In the genomic region with DNA sequence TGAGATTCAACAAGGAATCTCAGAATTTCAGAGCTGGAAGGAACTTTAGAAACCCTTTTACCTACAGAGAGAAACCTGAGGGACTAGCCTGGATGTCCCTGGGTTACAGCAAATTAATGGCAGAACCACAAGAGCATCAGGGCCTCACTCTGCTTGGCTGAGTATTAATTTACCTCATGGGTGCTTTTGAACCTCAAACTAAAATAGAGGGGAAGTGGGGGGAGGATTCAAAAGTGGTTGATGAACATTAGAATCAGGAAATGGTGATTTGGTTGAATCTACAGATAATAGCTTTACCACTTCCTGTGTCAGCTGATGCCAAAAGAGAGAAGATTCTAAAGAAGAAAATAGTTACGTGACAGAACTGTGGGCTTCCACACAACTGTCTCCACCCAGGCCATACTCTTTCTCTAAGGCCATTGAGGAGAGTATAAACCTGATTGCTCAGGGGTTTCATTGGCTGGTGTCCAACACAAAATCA, we compare ENCODE assay signal across 10 cellular contexts. TPM values are rescaled to one million over a fixed set of nuclear protein-coding genes. Genes with fewer than 3 reads are reported as not detected.
DNase-seq lines count a peak whose midpoint lies in the region; ATAC-seq and TF ChIP-seq lines count a peak whose summit lies in the region.
"Had no signal": no experiment of that assay in that cellular context is flagged by ENCODE, and none has a peak within 500 bp of the region (broad histone marks: within the 10 kb centered on the region; RNA-seq: fewer than 3 reads in every experiment).

No MANE protein-coding gene starts in this region.

- ATAC-seq in DND-41 (ENCODE audit: insufficient read depth, low read depth) (peak; percentile 90), GM19328 (IDR thresholded peaks at IDR 0.05; ENCODE audit: unreplicated experiment) (peak; percentile 73), HG03378 (IDR thresholded peaks at IDR 0.05; ENCODE audit: unreplicated experiment) (peak; percentile 71)

- H3K27me3 ChIP-seq in DND-41 (ENCODE audit: insufficient read depth, low read length, poor library complexity) = peaks cover 50% of the 10 kb centered on the region
- peaks cover 6% of the 10 kb centered on the region for H3K27me3 ChIP-seq in smooth muscle cell (ENCODE audit: low read depth)
- peaks cover 0 to 10% (median 0%) of the 10 kb centered on the region in 3 donors for H3K27me3 ChIP-seq in sigmoid colon
- H3K27me3 ChIP-seq in prostate gland (replicated peaks; ENCODE audit: insufficient read depth) = peaks cover 2% of the 10 kb centered on the region
- H3K27me3 ChIP-seq: pancreas had no signal

- TF ChIP-seq POLR2A in sigmoid colon (IDR thresholded peaks at IDR 0.05) (no peak), prostate gland (IDR thresholded peaks at IDR 0.05) (no peak)

- H3K4me1 Mint-ChIP-seq in activated CD4-positive, alpha-beta memory T cell treated with anti-CD3 and anti-CD28 coated beads, Interleukin-2, amount 10 ng/mL, durations not matched to agents 7 days and 5 days = peaks cover 93% of the 10 kb centered on the region

- H3F3A ChIP-seq in smooth muscle cell (ENCODE audit: low read depth) = no peaks in the 10 kb centered on the region

- H3K79me2 ChIP-seq in DND-41 (ENCODE audit: insufficient read depth, low read length) = no peaks in the 10 kb centered on the region
- no peaks in the 10 kb centered on the region for H3K79me2 ChIP-seq in smooth muscle cell (ENCODE audit: low read depth)

- H3K36me3 Mint-ChIP-seq in activated CD4-positive, alpha-beta memory T cell treated with anti-CD3 and anti-CD28 coated beads, Interleukin-2, amount 10 ng/mL, durations not matched to agents 7 days and 5 days (ENCODE audit: low read depth) = peaks cover 22% of the 10 kb centered on the region

- H3K27ac Mint-ChIP-seq in activated CD4-positive, alpha-beta memory T cell treated with anti-CD3 and anti-CD28 coated beads, Interleukin-2, amount 10 ng/mL, durations not matched to agents 7 days and 5 days = peak overlapping the region; percentile 97

- WGBS in smooth muscle cell (ENCODE audit: low lambda C conversion rate) = 100% methylated on average over 1 of the region's 1 CpG
- WGBS in sigmoid colon, 2 donors = 24 to 64% methylated on average over 1 of the region's 1 CpG
- WGBS in prostate gland = 75% methylated on average over 1 of the region's 1 CpG

- H4K20me1 ChIP-seq in DND-41 (ENCODE audit: insufficient read depth, low read length) (peaks cover 44% of the 10 kb centered on the region; the same call in 1 of the 2 replicates), smooth muscle cell (ENCODE audit: low read depth) (no peaks in the 10 kb centered on the region)

- DNase-seq in DND-41 = peak; percentile 37
- peak; percentile 61 for DNase-seq in activated CD4-positive, alpha-beta memory T cell treated with anti-CD3 and anti-CD28 coated beads, Interleukin-2, amount 10 ng/mL, durations not matched to agents 7 days and 5 days
- no peak for DNase-seq in smooth muscle cell (lab: John Stamatoyannopoulos, UW; ENCODE audit: unreplicated experiment)
- no peak for DNase-seq in putamen (ENCODE audit: low spot score)
- DNase-seq in sigmoid colon = no peak
- DNase-seq in prostate gland (ENCODE audit: low spot score) = no peak
- DNase-seq: pancreas had no signal

- POLR2A ChIA-PET in activated CD4-positive, alpha-beta memory T cell treated with anti-CD3 and anti-CD28 coated beads, Interleukin-2, amount 10 ng/mL, durations not matched to agents 7 days and 5 days (lab: Charles Lee) = interaction anchor here (0.8 to 8.2 kb wide), 9 partner anchors 11 to 118 kb away, joined by 3 to 141 read pairs (median 4); a partner anchor contains a TSS

- TF ChIP-seq CTCF in DND-41 (IDR thresholded peaks at IDR 0.05; ENCODE audit: borderline replicate concordance, extremely low read depth, low read length, poor library complexity, severe bottlenecking) = no peak
- TF ChIP-seq CTCF in smooth muscle cell (IDR thresholded peaks at IDR 0.05; ENCODE audit: borderline replicate concordance, insufficient read depth, poor library complexity, severe bottlenecking) = no peak
- no peak for TF ChIP-seq CTCF in sigmoid colon (IDR thresholded peaks at IDR 0.05)
- TF ChIP-seq CTCF in prostate gland (IDR thresholded peaks at IDR 0.05) = no peak

- intact Hi-C loops in sigmoid colon (cut with DNase I) (no loop called here), prostate gland (cut with DNase I) (no loop called here)

- H3K4me3 ChIP-seq in DND-41 (ENCODE audit: low read depth in 1 of 2, low read length in 2 of 2) = no peak overlapping the region
- H3K4me3 ChIP-seq in smooth muscle cell = no peak overlapping the region
- no peak overlapping the region for H3K4me3 ChIP-seq in sigmoid colon
- no peak overlapping the region for H3K4me3 ChIP-seq in prostate gland
- H3K4me3 ChIP-seq: pancreas had no signal

- H3K9ac ChIP-seq in DND-41 (ENCODE audit: low read depth, low read length) (no peak overlapping the region), smooth muscle cell (ENCODE audit: low read depth) (no peak overlapping the region)

- no peaks in the 10 kb centered on the region for H3K36me3 ChIP-seq in DND-41 (ENCODE audit: insufficient read depth, low read length)
- no peaks in the 10 kb centered on the region for H3K36me3 ChIP-seq in smooth muscle cell (ENCODE audit: low read depth)
- H3K36me3 ChIP-seq in sigmoid colon = no peaks in the 10 kb centered on the region
- no peaks in the 10 kb centered on the region for H3K36me3 ChIP-seq in prostate gland
- H3K36me3 ChIP-seq: pancreas had no signal

- H3K4me1 ChIP-seq in DND-41 (ENCODE audit: insufficient read depth, low read length) = peaks cover 28% of the 10 kb centered on the region
- no peaks in the 10 kb centered on the region for H3K4me1 ChIP-seq in smooth muscle cell (ENCODE audit: low read depth)
- no peaks in the 10 kb centered on the region for H3K4me1 ChIP-seq in sigmoid colon
- H3K4me1 ChIP-seq in prostate gland (replicated peaks) = no peaks in the 10 kb centered on the region
- H3K4me1 ChIP-seq: pancreas had no signal

- H3K4me2 ChIP-seq in DND-41 (ENCODE audit: insufficient read depth, low read length) = no peak overlapping the region
- no peak overlapping the region for H3K4me2 ChIP-seq in smooth muscle cell

- H3K9me3 ChIP-seq in DND-41 (ENCODE audit: insufficient read depth, low read length, severe bottlenecking) = no peaks in the 10 kb centered on the region
- H3K9me3 ChIP-seq in smooth muscle cell (replicated peaks; ENCODE audit: low read depth) = no peaks in the 10 kb centered on the region
- H3K9me3 ChIP-seq in sigmoid colon = no peaks in the 10 kb centered on the region
- no peaks in the 10 kb centered on the region for H3K9me3 ChIP-seq in prostate gland
- H3K9me3 ChIP-seq: pancreas had no signal

- H3K4me3 Mint-ChIP-seq in activated CD4-positive, alpha-beta memory T cell treated with anti-CD3 and anti-CD28 coated beads, Interleukin-2, amount 10 ng/mL, durations not matched to agents 7 days and 5 days = peak overlapping the region; percentile 54

- CTCF ChIA-PET in activated CD4-positive, alpha-beta memory T cell treated with anti-CD3 and anti-CD28 coated beads, Interleukin-2, amount 10 ng/mL, durations not matched to agents 7 days and 5 days (lab: Charles Lee) = interaction anchor here (1.0 to 2.9 kb wide), 5 partner anchors 12 to 50 kb away, joined by 3 to 18 read pairs (median 5); no protein-coding TSS in a partner anchor

- H3K27ac ChIP-seq in DND-41 (ENCODE audit: low read length) = no peak overlapping the region
- no peak overlapping the region for H3K27ac ChIP-seq in smooth muscle cell (ENCODE audit: low read depth)
- no peak overlapping the region for H3K27ac ChIP-seq in sigmoid colon
- H3K27ac ChIP-seq in prostate gland = no peak overlapping the region
- H3K27ac ChIP-seq: pancreas had no signal

- no peak overlapping the region for H2AFZ ChIP-seq in DND-41 (ENCODE audit: low read depth, low read length)
- H2AFZ ChIP-seq in smooth muscle cell (ENCODE audit: low read depth) = no peak overlapping the region

- peaks cover 9% of the 10 kb centered on the region for H3K9me3 Mint-ChIP-seq in activated CD4-positive, alpha-beta memory T cell treated with anti-CD3 and anti-CD28 coated beads, Interleukin-2, amount 10 ng/mL, durations not matched to agents 7 days and 5 days

- no peak for TF ChIP-seq EP300 in sigmoid colon (IDR thresholded peaks at IDR 0.05)

- no peaks in the 10 kb centered on the region for H3K27me3 Mint-ChIP-seq in activated CD4-positive, alpha-beta memory T cell treated with anti-CD3 and anti-CD28 coated beads, Interleukin-2, amount 10 ng/mL, durations not matched to agents 7 days and 5 days

RNA-seq across cellular contexts. Expression of a gene that starts 11.3 kb away (rescaled TPM):
- 100 to 1,000 TPM; 132 to 133 TPM for total RNA-seq in activated CD4-positive, alpha-beta memory T cell treated with anti-CD3 and anti-CD28 coated beads, Interleukin-2, amount 10 ng/mL, durations not matched to agents 7 days and 5 days
- total RNA-seq in smooth muscle cell (not detected in 2 replicates), sigmoid colon (1 to 10 TPM in 1 of 4 donors, under 1 TPM in 2, not detected in 1; 0.36 to 1.2 (median 0.41) TPM), prostate gland (1 to 10 TPM; 1.1 to 1.4 TPM)
- polyA plus RNA-seq in smooth muscle cell (not detected in 2 replicates), sigmoid colon (10 to 100 TPM in 1 of 3 donors, 1 to 10 TPM in 2; 1.6 to 10.3 (median 1.8) TPM)
- total RNA-seq: bronchial epithelial cell had no signal

Comparison
In these comparisons a context has a peak if more than half of its experiments do, and no peak if none do; other contexts are left out.
1. DNase-seq: peak in DND-41 (single experiment) and activated CD4-positive, alpha-beta memory T cell treated with anti-CD3 and anti-CD28 coated beads, Interleukin-2, amount 10 ng/mL, durations not matched to agents 7 days and 5 days (single experiment); none in smooth muscle cell (single experiment), putamen (single experiment), sigmoid colon (single experiment) and prostate gland (single experiment).
2. RNA of a gene that starts 11.3 kb away (total RNA-seq): 132 to 133 TPM in activated CD4-positive, alpha-beta memory T cell treated with anti-CD3 and anti-CD28 coated beads, Interleukin-2, amount 10 ng/mL, durations not matched to agents 7 days and 5 days; 1.1 to 1.4 TPM in prostate gland, 0.36 to 1.2 TPM in sigmoid colon and not detected in smooth muscle cell; every median in the first group is over 10 times any median in the second.
3. Peak in every context shown above with its lines, with median percentiles within 50 percentile points of each other: ATAC-seq.